ENCODE assay signal across 1 cellular context in the genomic region with DNA sequence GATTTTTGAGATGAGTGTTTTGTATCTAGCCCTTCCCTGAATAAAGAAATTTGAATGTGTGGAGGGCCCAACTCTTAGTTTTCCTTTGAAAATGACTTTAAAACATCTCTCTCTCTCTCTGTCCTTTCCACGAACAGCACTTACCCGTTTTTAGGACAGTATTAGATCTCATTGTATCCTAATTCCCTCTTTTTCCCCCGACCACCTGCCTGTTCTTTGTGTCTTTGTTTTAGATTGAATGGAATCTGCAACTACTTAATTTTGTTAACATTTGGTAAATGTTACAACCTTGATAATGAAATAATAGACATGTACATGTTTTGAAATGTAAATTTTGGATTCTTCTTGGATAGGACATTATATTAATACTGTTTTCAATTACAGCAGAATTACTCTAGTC.
TF ChIP-seq lines count a peak whose summit lies in the region.

No MANE protein-coding gene starts in this region.

TF ChIP-seq in GM12878, 131 proteins besides CTCF, POLR2A, EP300 and RAD21:
- TF ChIP-seq EZH2 (IDR thresholded peaks at IDR 0.05; ENCODE audit: borderline replicate concordance, control insufficient read depth, low read depth, low read length): 0 out of 2 replicates have a peak, but pooled peaks have one; percentile 57
- no peak for TF ChIP-seq TCF7 (IDR thresholded peaks at IDR 0.05; ENCODE audit: borderline replicate concordance)
